Comparison of ENCODE assay signal across 21 cellular contexts in genomic region chr11:60847281-60847680, GRCh38. TPM values are rescaled to one million over a fixed set of nuclear protein-coding genes. Genes with fewer than 3 reads are reported as not detected.
DNase-seq lines count a peak whose midpoint lies in the region; ATAC-seq, FAIRE-seq and TF ChIP-seq lines count a peak whose summit lies in the region.
"Had no signal": no experiment of that assay in that cellular context is flagged by ENCODE, and none has a peak within 500 bp of the region (broad histone marks: within the 10 kb centered on the region; RNA-seq: fewer than 3 reads in every experiment).

No MANE protein-coding gene starts in this region.

- peak overlapping the region in 2 of 10 experiments; percentile 25 to 28; a peak in 2 of 20 replicates for H3K4me3 ChIP-seq in BLaER1 treated with 17β-estradiol and CSF1 and Interleukin-3, amounts not matched to agents 10 nM and 100 nM
- H3K4me3 ChIP-seq in astrocyte of the spinal cord (ENCODE audit: low read depth, low read length) = no peak overlapping the region
- H3K4me3 ChIP-seq in mesenchymal stem cell (ENCODE audit: insufficient read depth in 1 of 2, low read depth in 1 of 2, low read length in 2 of 2) = no peak overlapping the region
- H3K4me3 ChIP-seq: GM23248, HAP-1 had no signal

- H3K9me3 Mint-ChIP-seq in glutamatergic neuron (ENCODE audit: unreplicated experiment) = peaks cover 2% of the 10 kb centered on the region
- H3K9me3 Mint-ChIP-seq: CD4-positive, alpha-beta T cell had no signal

- H2BK15ac ChIP-seq in mesenchymal stem cell (ENCODE audit: low read depth, poor library complexity, severe bottlenecking) = peak overlapping the region; percentile 7

- H3K27ac ChIP-seq in BLaER1 treated with 17β-estradiol and CSF1 and Interleukin-3, amounts not matched to agents 10 nM and 100 nM = peak overlapping the region in 4 of 11 experiments; percentile 21 to 58 (median 44); a peak in 3 of 22 replicates
- H3K27ac ChIP-seq in mesenchymal stem cell (ENCODE audit: low read length, poor library complexity, severe bottlenecking) = no peak overlapping the region
- H3K27ac ChIP-seq: GM23248 had no signal

- no peak for FAIRE-seq in RCC 7860 (lab: Jason Lieb, UNC)
- FAIRE-seq: D721Med, GM12892, GM18507, HepG2 had no signal

- peak overlapping the region in 6 of 11 experiments; percentile 34 to 67 (median 61); a peak in 9 of 22 replicates for H3K9ac ChIP-seq in BLaER1 treated with 17β-estradiol and CSF1 and Interleukin-3, amounts not matched to agents 10 nM and 100 nM
- H3K9ac ChIP-seq in mesenchymal stem cell (ENCODE audit: low read length) = no peak overlapping the region
- H3K9ac ChIP-seq: GM23248 had no signal

- H3K4me1 Mint-ChIP-seq in glutamatergic neuron (ENCODE audit: low read depth, unreplicated experiment) = peaks cover 30% of the 10 kb centered on the region

- H3K4ac ChIP-seq in mesenchymal stem cell (ENCODE audit: low read depth in 1 of 2, low read length in 2 of 2) = no peak overlapping the region

- H3K27me3 Mint-ChIP-seq in glutamatergic neuron (ENCODE audit: unreplicated experiment) = peaks cover 4% of the 10 kb centered on the region
- H3K27me3 Mint-ChIP-seq: CD4-positive, alpha-beta T cell had no signal

- intact Hi-C loops in left colon (cut with DNase I, micrococcal nuclease) (no loop called here), posterior vena cava (cut with DNase I) (no loop called here)

- H3K27me3 ChIP-seq in BLaER1 treated with 17β-estradiol and CSF1 and Interleukin-3, amounts not matched to agents 10 nM and 100 nM = no peaks in the 10 kb centered on the region
- H3K27me3 ChIP-seq in mesenchymal stem cell (ENCODE audit: control insufficient read depth in 1 of 2, insufficient read depth in 1 of 2, low read length in 2 of 2) = no peaks in the 10 kb centered on the region

- no peak overlapping the region for H3K23ac ChIP-seq in mesenchymal stem cell (ENCODE audit: low read length in 2 of 2)

- no peak overlapping the region for H3K27ac Mint-ChIP-seq in glutamatergic neuron (ENCODE audit: unreplicated experiment)
- H3K27ac Mint-ChIP-seq: CD4-positive, alpha-beta T cell had no signal

- no peak overlapping the region for H4K91ac ChIP-seq in mesenchymal stem cell (ENCODE audit: low read length)

- H3K18ac ChIP-seq in mesenchymal stem cell (ENCODE audit: low read depth in 1 of 2, low read length in 2 of 2) = no peak overlapping the region

- no peak overlapping the region for H2AFZ ChIP-seq in mesenchymal stem cell (ENCODE audit: low read depth, low read length)
- H2AFZ ChIP-seq: GM23248 had no signal

- peaks cover 0 to 2% (median 0%) of the 10 kb centered on the region in 11 experiments; a peak in 2 of 22 replicates for H3K9me3 ChIP-seq in BLaER1 treated with 17β-estradiol and CSF1 and Interleukin-3, amounts not matched to agents 10 nM and 100 nM (replicated peaks in 1 of 11)
- H3K9me3 ChIP-seq in mesenchymal stem cell (ENCODE audit: control insufficient read depth, low read length) = no peaks in the 10 kb centered on the region
- H3K9me3 ChIP-seq: Caco-2, HAP-1 had no signal

- H3K4me1 ChIP-seq in BLaER1 treated with 17β-estradiol and CSF1 and Interleukin-3, amounts not matched to agents 10 nM and 100 nM = peaks cover 51 to 69% (median 59%) of the 10 kb centered on the region in 10 experiments
- peaks cover 24% of the 10 kb centered on the region for H3K4me1 ChIP-seq in mesenchymal stem cell (ENCODE audit: control insufficient read depth, insufficient read depth, low read depth, low read length)

- H3K79me1 ChIP-seq in mesenchymal stem cell (replicated peaks; ENCODE audit: low read length, poor library complexity, severe bottlenecking) = peaks cover 26% of the 10 kb centered on the region

- 75% methylated on average over 13 of the region's 13 CpGs for WGBS in mesenchymal stem cell

- ATAC-seq in left colon (no peak), HG03432 (IDR thresholded peaks at IDR 0.05; ENCODE audit: unreplicated experiment) (no peak)
- ATAC-seq: HepG2 had no signal

- H3K4me2 ChIP-seq in BLaER1 treated with 17β-estradiol and CSF1 and Interleukin-3, amounts not matched to agents 10 nM and 100 nM = peak overlapping the region; percentile 52 to 93 (median 78); a peak in 20 of 22 replicates
- no peak overlapping the region for H3K4me2 ChIP-seq in mesenchymal stem cell (ENCODE audit: low read length, poor library complexity, severe bottlenecking)

- H3K14ac ChIP-seq in mesenchymal stem cell (ENCODE audit: low read length in 2 of 2) = no peak overlapping the region

- no peak overlapping the region for H2AK5ac ChIP-seq in mesenchymal stem cell (ENCODE audit: low read length, severe bottlenecking)

- H2BK120ac ChIP-seq in mesenchymal stem cell (ENCODE audit: low read depth, low read length) = no peak overlapping the region

- no peak overlapping the region for H2BK12ac ChIP-seq in mesenchymal stem cell (ENCODE audit: low read length in 2 of 2)

- TF ChIP-seq CTCF in astrocyte of the spinal cord (IDR thresholded peaks at IDR 0.05; ENCODE audit: low read depth, low read length) (no peak), glutamatergic neuron (IDR thresholded peaks at IDR 0.05; ENCODE audit: partially characterized antibody, unreplicated experiment) (no peak)

- no peak overlapping the region for H4K8ac ChIP-seq in mesenchymal stem cell (ENCODE audit: low read length)

- H3K36me3 ChIP-seq in BLaER1 treated with 17β-estradiol and CSF1 and Interleukin-3, amounts not matched to agents 10 nM and 100 nM = peaks cover 34 to 83% (median 62%) of the 10 kb centered on the region in 11 experiments
- peaks cover 46 to 58% of the 10 kb centered on the region in 2 experiments for H3K36me3 ChIP-seq in mesenchymal stem cell (ENCODE audit: control insufficient read depth in 1 of 2, insufficient read depth in 2 of 2, low read depth in 1 of 2, low read length in 2 of 2)

- no peak overlapping the region for H3K4me3 Mint-ChIP-seq in glutamatergic neuron (ENCODE audit: unreplicated experiment)
- H3K4me3 Mint-ChIP-seq: CD4-positive, alpha-beta T cell had no signal

- peaks cover 0 to 98% (median 61%) of the 10 kb centered on the region in 11 experiments; a peak in 19 of 22 replicates for H4K20me1 ChIP-seq in BLaER1 treated with 17β-estradiol and CSF1 and Interleukin-3, amounts not matched to agents 10 nM and 100 nM

- H3K36me3 Mint-ChIP-seq in glutamatergic neuron (ENCODE audit: unreplicated experiment) = no peaks in the 10 kb centered on the region

- DNase-seq in RCC 7860 (ENCODE audit: low spot score) (peak; percentile 29), astrocyte of the spinal cord (ENCODE audit: low read depth, low spot score) (peak; percentile 83), mesenchymal stem cell (no peak), left colon (no peak), glutamatergic neuron (no peak), posterior vena cava (ENCODE audit: low spot score) (no peak)
- DNase-seq: 8988T; C1 segment of cervical spinal cord; Caco-2; CD4-positive, alpha-beta T cell; GDM1; GM23248 had no signal

- in situ Hi-C loops in astrocyte of the spinal cord (cut with HindIII; ENCODE audit: low sequenced_read_pairs) = no loop called here

- no peak overlapping the region for H2BK5ac ChIP-seq in mesenchymal stem cell (ENCODE audit: low read depth, low read length, poor library complexity, severe bottlenecking)

RNA-seq across cellular contexts. Expression of gene CCDC86, which starts 5.4 kb away (rescaled TPM):
- polyA plus RNA-seq in mesenchymal stem cell (2013, experiment 1 of 2) = 28.2 TPM
- 28.3 TPM for polyA plus RNA-seq in mesenchymal stem cell (2013, experiment 2 of 2)
- total RNA-seq in left colon (10 to 100 TPM in 1 of 2 donors, 1 to 10 TPM in 1; 7.3 to 14.4 TPM), glutamatergic neuron (ENCODE audit: unreplicated experiment) (12.7 TPM), posterior vena cava (10 to 100 TPM; 14.9 to 21.9 TPM)

RNA-seq across cellular contexts. Expression of gene PTGDR2, which starts 8.5 kb away (rescaled TPM):
- polyA plus RNA-seq in mesenchymal stem cell (2013, experiment 1 of 2) = 0.36 TPM
- polyA plus RNA-seq in mesenchymal stem cell (2013, experiment 2 of 2) = 0.37 TPM
- total RNA-seq in left colon (1 to 10 TPM; 4.6 to 6.4 TPM), glutamatergic neuron (ENCODE audit: unreplicated experiment) (0.32 TPM), posterior vena cava (under 1 TPM in 1 of 2 donors, not detected in 1; 0.14 TPM)
- total RNA-seq: GM23248, H4 had no signal

RNA-seq across cellular contexts. Expression of gene ZP1, which starts 20.1 kb away (rescaled TPM):
- polyA plus RNA-seq in mesenchymal stem cell (2013, experiment 1 of 2) = 0.44 TPM
- polyA plus RNA-seq in mesenchymal stem cell (2013, experiment 2 of 2) = 0.42 TPM
- total RNA-seq in left colon (under 1 TPM in 1 of 2 donors, not detected in 1; 0.17 TPM), glutamatergic neuron (ENCODE audit: unreplicated experiment) (not detected), posterior vena cava (not detected)
- total RNA-seq: A673, Caco-2, HepG2 had no signal

RNA-seq across cellular contexts. Expression of gene PRPF19, which starts 59.1 kb away (rescaled TPM):
- polyA plus RNA-seq in mesenchymal stem cell (2013, experiment 1 of 2) = 46.6 TPM
- 47.0 TPM for polyA plus RNA-seq in mesenchymal stem cell (2013, experiment 2 of 2)
- 10 to 100 TPM; 55.8 to 58.8 TPM for total RNA-seq in left colon
- total RNA-seq in glutamatergic neuron (ENCODE audit: unreplicated experiment) = 74.4 TPM
- 10 to 100 TPM; 47.6 to 50.9 TPM for total RNA-seq in posterior vena cava

Comparison
In these comparisons a context has a peak if more than half of its experiments do, and no peak if none do; other contexts are left out.
1. DNase-seq: peak in RCC 7860 (single experiment) and astrocyte of the spinal cord (single experiment); none in mesenchymal stem cell (single experiment), left colon (0 of 2), glutamatergic neuron (single experiment) and posterior vena cava (single experiment).